Comparison of ENCODE assay signal across 8 cellular contexts in the genomic region with DNA sequence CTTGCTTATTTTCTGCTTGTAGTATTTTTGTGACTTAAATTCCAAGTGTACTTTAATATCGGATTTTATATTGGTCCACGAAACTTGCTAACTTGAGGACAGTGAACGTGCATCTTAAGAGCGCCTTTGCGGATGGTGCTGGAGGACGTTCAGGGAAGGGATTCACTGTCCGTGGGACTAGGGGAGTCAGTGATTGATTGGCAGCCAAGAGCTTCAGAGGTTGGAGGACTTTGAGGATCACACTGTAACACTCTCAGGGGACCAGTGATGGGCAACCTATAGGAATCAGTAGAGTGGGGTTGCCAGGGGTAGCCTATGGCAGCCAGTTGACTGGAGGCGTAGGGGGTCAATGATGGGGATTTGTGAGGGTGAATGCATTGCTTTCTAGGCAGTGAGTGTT. TPM values are rescaled to one million over a fixed set of nuclear protein-coding genes. Genes with fewer than 3 reads are reported as not detected.
DNase-seq lines count a peak whose midpoint lies in the region; ATAC-seq and TF ChIP-seq lines count a peak whose summit lies in the region.

No MANE protein-coding gene starts in this region.

- TF ChIP-seq CTCF in cardiac fibroblast (IDR thresholded peaks at IDR 0.05; ENCODE audit: low read depth, low read length), result no peak

- no peak for ATAC-seq in HG02610 (IDR thresholded peaks at IDR 0.05; ENCODE audit: unreplicated experiment)

- peaks cover 30% of the 10 kb centered on the region for H3K27me3 ChIP-seq in ACC112 (ENCODE audit: insufficient read depth, low read length)
- peaks cover 27% of the 10 kb centered on the region for H3K27me3 ChIP-seq in HUES6 (ENCODE audit: control insufficient read depth, insufficient read depth, low read length)
- no peaks in the 10 kb centered on the region for H3K27me3 ChIP-seq in mononuclear cell (ENCODE audit: insufficient read depth, low read length)

- H3K79me2 ChIP-seq in ACC112 (ENCODE audit: control insufficient read depth, insufficient read depth, low read length, unreplicated experiment), result peaks cover 20% of the 10 kb centered on the region

- H3K36me3 ChIP-seq in ACC112 (ENCODE audit: insufficient read depth, low read length), result no peaks in the 10 kb centered on the region
- peaks cover 14% of the 10 kb centered on the region for H3K36me3 ChIP-seq in HUES6 (ENCODE audit: control insufficient read depth, insufficient read depth, low read length)

- H3K4me3 ChIP-seq in ACC112 (ENCODE audit: low read depth, low read length) (peak overlapping the region; percentile 91), HUES6 (ENCODE audit: low read depth, low read length) (peak overlapping the region; percentile 94), cardiac fibroblast (replicated peaks in 1 of 2; ENCODE audit: low read depth in 2 of 2, low read length in 2 of 2) (peak overlapping the region; percentile 63 to 73), mononuclear cell (ENCODE audit: low read length) (peak overlapping the region; percentile 74)

- peak overlapping the region; percentile 61 for H3K9ac ChIP-seq in HUES6 (ENCODE audit: low read length)

- H3K27ac ChIP-seq in ACC112 (ENCODE audit: low read depth, low read length), result peak overlapping the region; percentile 0; the same call in 1 of the 2 replicates
- no peak overlapping the region for H3K27ac ChIP-seq in HUES6 (ENCODE audit: low read depth, low read length)

- H2AFZ ChIP-seq in ACC112 (ENCODE audit: low read length, unreplicated experiment), result peak overlapping the region; percentile 55

- peaks cover 18% of the 10 kb centered on the region for H3K4me1 ChIP-seq in ACC112 (ENCODE audit: control insufficient read depth, insufficient read depth, low read length, unreplicated experiment)
- 0 out of 2 replicates have a peak, but pooled peaks cover 3% of the 10 kb centered on the region for H3K4me1 ChIP-seq in HUES6 (ENCODE audit: control insufficient read depth, insufficient read depth, low read length)
- peaks cover 23% of the 10 kb centered on the region for H3K4me1 ChIP-seq in mononuclear cell (ENCODE audit: insufficient read depth, low read length)

- DNase-seq in cardiac fibroblast (ENCODE audit: low read depth in 2 of 2) (peak in 1 of 2 donors; percentile 15), HuH-7.5 (ENCODE audit: low spot score) (no peak), medulla oblongata (ENCODE audit: extremely low spot score) (no peak), NCI-H446 (lab: John Stamatoyannopoulos, UW) (no peak)

- H3K9me3 ChIP-seq in HUES6 (ENCODE audit: control insufficient read depth, insufficient read depth, low read depth, low read length) (no peaks in the 10 kb centered on the region), mononuclear cell (ENCODE audit: low read depth, low read length) (no peaks in the 10 kb centered on the region)

RNA-seq across cellular contexts. Expression of a gene that starts 0.5 kb away (rescaled TPM):
- 0.73 TPM for total RNA-seq in mononuclear cell

RNA-seq across cellular contexts. Expression of a gene that starts 40.1 kb away (rescaled TPM):
- 0.84 TPM for total RNA-seq in mononuclear cell

RNA-seq across cellular contexts. Expression of a gene that starts 58.6 kb away (rescaled TPM):
- total RNA-seq in mononuclear cell, result not detected
